ENCODE assay signal across 27 cellular contexts in the genomic region with DNA sequence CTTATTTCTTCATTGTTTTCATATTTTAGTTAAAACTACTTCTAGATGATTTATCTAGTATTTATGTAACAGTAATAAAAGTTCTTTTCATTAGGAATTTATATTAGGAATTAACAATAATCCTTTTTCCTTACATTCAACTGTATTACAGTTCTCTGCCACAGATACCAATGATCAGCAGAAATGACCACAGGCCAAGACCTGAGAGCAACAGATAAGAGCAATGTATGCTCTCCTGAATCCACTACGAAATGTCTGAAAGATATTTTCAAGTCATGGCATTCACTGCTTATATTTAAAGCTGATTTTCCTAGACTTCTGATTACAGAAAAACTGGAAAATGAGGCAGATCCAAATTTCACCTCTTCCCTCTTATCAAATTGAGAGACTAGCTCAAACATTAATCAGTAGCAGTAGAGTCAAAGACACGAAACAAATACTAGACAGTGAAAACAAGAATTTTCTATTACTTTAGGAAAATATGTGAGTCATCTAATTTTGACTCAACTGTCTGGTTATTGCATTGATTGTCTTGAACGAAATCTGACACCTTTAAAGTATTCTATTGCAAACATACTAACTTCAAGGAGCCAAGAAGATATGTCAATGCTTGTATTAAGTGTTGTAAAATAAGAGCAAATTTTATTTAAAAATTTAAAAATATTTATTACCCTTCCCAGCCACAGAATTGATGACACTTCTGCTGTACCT.
A peak's percentile ranks its signal among the peaks of the same experiment; 100 is the strongest.
DNase-seq lines count a peak whose midpoint lies in the region; ATAC-seq and TF ChIP-seq lines count a peak whose summit lies in the region.
"Had no signal": no experiment of that assay in that cellular context is flagged by ENCODE, and none has a peak within 500 bp of the region (broad histone marks: within the 10 kb centered on the region; RNA-seq: fewer than 3 reads in every experiment).

No MANE protein-coding gene starts in this region.

- no peaks in the 10 kb centered on the region; the same call in 1 of the 2 replicates for H4K20me1 ChIP-seq in GM23248 (ENCODE audit: insufficient read depth)

- H3K36me3 ChIP-seq in GM23248 (ENCODE audit: low read depth), result peaks cover 8% of the 10 kb centered on the region; the same call in 1 of the 2 replicates
- H3K36me3 ChIP-seq in brain microvascular endothelial cell (replicated peaks), result no peaks in the 10 kb centered on the region

- H3K4me3 ChIP-seq in GM23248 (no peak overlapping the region), brain microvascular endothelial cell (ENCODE audit: low read depth, low read length) (no peak overlapping the region), fibroblast of villous mesenchyme (ENCODE audit: low read depth, low read length) (no peak overlapping the region)
- H3K4me3 ChIP-seq: esophagus squamous epithelium, lower lobe of right lung, tibial nerve had no signal

- no peaks in the 10 kb centered on the region for H3K9me2 ChIP-seq in GM23248 (ENCODE audit: insufficient read depth)

- in situ Hi-C loops in GM23248 (cut with MboI), result no loop called here
- in situ Hi-C loops in brain microvascular endothelial cell (cut with HindIII; ENCODE audit: low pct_ligation_motif_present, low sequenced_read_pairs), result no loop called here
- in situ Hi-C loops in ACHN (cut with HindIII; ENCODE audit: low pct_ligation_motif_present, low pct_unique_long_range_greater_than_20kb, low sequenced_read_pairs), result no loop called here

- H3K79me2 ChIP-seq in GM23248 (ENCODE audit: insufficient read depth), result no peaks in the 10 kb centered on the region

- H3K27ac ChIP-seq in GM23248, result no peak overlapping the region
- no peak overlapping the region for H3K27ac ChIP-seq in RWPE1
- H3K27ac ChIP-seq in brain microvascular endothelial cell, result peak overlapping the region; percentile 67
- H3K27ac ChIP-seq: esophagus squamous epithelium, lower lobe of right lung, tibial nerve had no signal

- H3K4me1 ChIP-seq in GM23248 (ENCODE audit: insufficient read depth), result peaks cover 13% of the 10 kb centered on the region
- H3K4me1 ChIP-seq: esophagus squamous epithelium, lower lobe of right lung, tibial nerve had no signal

- 80 to 81% methylated on average over 3 of the region's 3 CpGs for WGBS in GM23248 (ENCODE audit: low coverage in 1 of 2, low lambda C conversion rate in 2 of 2, missing lambda C conversion rate in 2 of 2), 2 experiments

- H2AFZ ChIP-seq in GM23248, result no peak overlapping the region

- CTCF ChIA-PET in RWPE1 (lab: Yijun Ruan, JAX), result no interaction called here

- H3K9ac ChIP-seq in GM23248, result no peak overlapping the region

- POLR2A ChIA-PET in RWPE1 (lab: Yijun Ruan, JAX; ENCODE audit: low non-redundant PET), result no interaction called here

- no peaks in the 10 kb centered on the region for H3K27me3 ChIP-seq in GM23248 (replicated peaks; ENCODE audit: insufficient read depth)
- H3K27me3 ChIP-seq in brain microvascular endothelial cell (replicated peaks), result no peaks in the 10 kb centered on the region
- H3K27me3 ChIP-seq: esophagus squamous epithelium, tibial nerve had no signal

- no peak for ATAC-seq in HG02973 (IDR thresholded peaks at IDR 0.05; ENCODE audit: unreplicated experiment)
- ATAC-seq: lower lobe of right lung; naive thymus-derived CD8-positive, alpha-beta T cell; T-cell had no signal

- TF ChIP-seq CTCF in RWPE1 (conservative IDR thresholded peaks at IDR 0.05; ENCODE audit: low read depth) (no peak), brain microvascular endothelial cell (IDR thresholded peaks at IDR 0.05; ENCODE audit: low read depth, low read length, missing control alignments) (no peak), fibroblast of villous mesenchyme (IDR thresholded peaks at IDR 0.05; ENCODE audit: insufficient read depth, low read depth, low read length) (no peak)

- DNase-seq in GM23248 (peak; percentile 15), RWPE1 (ENCODE audit: low spot score) (peak; percentile 18), brain microvascular endothelial cell (peak; percentile 29), fibroblast of villous mesenchyme (ENCODE audit: low read depth) (peak; percentile 9), ACHN (no peak), NOMO-1 treated with dmso at 0.1 percent for 144 hours (lab: John Stamatoyannopoulos, UW; ENCODE audit: unreplicated experiment) (no peak)
- DNase-seq: activated CD4-positive, alpha-beta memory T cell treated with anti-CD3 and anti-CD28 coated beads, Interleukin-2, amount 10 ng/mL, durations not matched to agents 7 days and 5 days; activated CD4-positive, alpha-beta T cell treated with anti-CD3 and anti-CD28 coated beads for 1 hour; activated CD8-positive, alpha-beta memory T cell treated with anti-CD3 and anti-CD28 coated beads, Interleukin-2, amount 50 U/mL, for 48 hours; activated naive CD4-positive, alpha-beta T cell treated with anti-CD3 and anti-CD28 coated beads for 36 hours; amniotic stem cell; DMS53; esophagus squamous epithelium; GF-D8; hippocampal formation; lower lobe of right lung; naive thymus-derived CD8-positive, alpha-beta T cell; NCI-H1092 treated with DMSO at 0.1 percent for 48 hours; NCI-H1694 treated with DMSO at 0.1 percent for 48 hours; NCI-H446 treated with DMSO at 0.1 percent for 48 hours; NCI-H774; RPMI8226; stimulated activated CD4-positive, alpha-beta T cell treated with anti-CD3 and anti-CD28 coated beads, Interleukin-15, amount 100 ng/mL, for 24 hours; stimulated activated CD4-positive, alpha-beta T cell treated with anti-CD3 and anti-CD28 coated beads, Interleukin-4, amount 100 ng/mL, for 4 hours; T-cell had no signal

- no peaks in the 10 kb centered on the region for H3F3A ChIP-seq in GM23248 (ENCODE audit: insufficient read depth)

- H3K4me2 ChIP-seq in GM23248 (ENCODE audit: unreplicated experiment), result no peak overlapping the region

- no peaks in the 10 kb centered on the region for H3K9me3 ChIP-seq in GM23248 (ENCODE audit: low read depth)
- H3K9me3 ChIP-seq: esophagus squamous epithelium, lower lobe of right lung, tibial nerve had no signal

Comparison
In these comparisons a context has a peak if more than half of its experiments do, and no peak if none do; other contexts are left out.
1. DNase-seq: peak in GM23248 (single experiment), RWPE1 (single experiment), brain microvascular endothelial cell (single experiment) and fibroblast of villous mesenchyme (single experiment); none in ACHN (single experiment) and NOMO-1 treated with dmso at 0.1 percent for 144 hours (single experiment).